In the genomic region with DNA sequence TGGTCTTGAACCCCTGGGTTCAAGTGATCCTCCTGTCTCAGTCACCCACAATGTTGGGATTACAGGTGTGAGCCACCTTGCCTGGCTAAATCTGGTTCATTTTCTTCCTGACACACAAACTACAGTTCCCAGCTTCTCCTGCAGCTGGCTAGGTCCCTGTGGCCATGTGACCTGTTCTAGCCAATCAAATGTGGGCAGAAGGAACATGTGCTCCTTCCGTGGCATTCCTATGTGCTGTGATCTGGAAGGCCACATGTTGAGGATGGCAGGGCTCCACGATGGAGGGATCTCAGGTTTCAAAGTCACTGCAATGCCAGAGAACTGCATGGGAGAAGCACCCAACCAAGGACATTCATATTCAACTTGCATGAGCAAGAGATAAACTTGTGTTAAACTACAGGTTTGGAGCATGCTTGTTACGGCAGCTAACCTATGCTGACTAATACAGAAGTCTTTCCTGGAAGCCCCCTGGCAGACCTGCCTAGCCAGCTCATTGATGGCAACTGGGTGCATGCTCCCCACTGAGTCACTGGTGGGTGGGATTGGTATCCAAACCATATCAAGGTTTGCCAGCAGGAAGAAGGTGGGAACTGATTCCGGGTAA, we compare ENCODE assay signal across 13 cellular contexts.
A peak's percentile ranks its signal among the peaks of the same experiment; 100 is the strongest.
DNase-seq lines count a peak whose midpoint lies in the region; ATAC-seq and TF ChIP-seq lines count a peak whose summit lies in the region.
"Had no signal": no experiment of that assay in that cellular context is flagged by ENCODE, and none has a peak within 500 bp of the region (broad histone marks: within the 10 kb centered on the region; RNA-seq: fewer than 3 reads in every experiment).

No MANE protein-coding gene starts in this region.

- H3K27ac Mint-ChIP-seq in activated T-helper 1 cell treated with anti-CD3 and anti-CD28 coated beads, Interleukin-12 subunit alpha, Interleukin-12 subunit beta, Interleukin-2, Interleukin-4 antibody, amounts not matched to agents 30 ng/mL and 10 ng/mL and 1 ng/mL, durations not matched to agents 14 hours and 24 hours and 36 hours = no peak overlapping the region
- H3K27ac Mint-ChIP-seq: activated naive CD8-positive, alpha-beta T cell had no signal

- no peak overlapping the region for H3K27ac ChIP-seq in tibial artery
- H3K27ac ChIP-seq: C4-2B, pancreas had no signal

- peak; percentile 3 for DNase-seq in SIG-M5 treated with dmso at 0.1 percent for 504 hours (lab: John Stamatoyannopoulos, UW; ENCODE audit: unreplicated experiment)
- no peak for DNase-seq in SIG-M5 (lab: John Stamatoyannopoulos, UW)
- DNase-seq in M059J (ENCODE audit: low read depth) = peak; percentile 44
- peak; percentile 27 for DNase-seq in cerebellar cortex (ENCODE audit: low spot score)
- peak; percentile 9 for DNase-seq in renal cortical epithelial cell (ENCODE audit: low read depth)
- DNase-seq in tibial artery = no peak
- DNase-seq in activated T-helper 1 cell treated with anti-CD3 and anti-CD28 coated beads, Interleukin-12 subunit alpha, Interleukin-12 subunit beta, Interleukin-2, Interleukin-4 antibody, amounts not matched to agents 30 ng/mL and 10 ng/mL and 1 ng/mL, durations not matched to agents 14 hours and 24 hours and 36 hours (ENCODE audit: low spot score) = no peak
- DNase-seq: left cardiac atrium, NCI-H510A had no signal

- H3K9me3 Mint-ChIP-seq in activated T-helper 1 cell treated with anti-CD3 and anti-CD28 coated beads, Interleukin-12 subunit alpha, Interleukin-12 subunit beta, Interleukin-2, Interleukin-4 antibody, amounts not matched to agents 30 ng/mL and 10 ng/mL and 1 ng/mL, durations not matched to agents 14 hours and 24 hours and 36 hours = no peaks in the 10 kb centered on the region

- H3K27me3 ChIP-seq in tibial artery = no peaks in the 10 kb centered on the region
- H3K27me3 ChIP-seq: pancreas had no signal

- H3K9me3 ChIP-seq in tibial artery = no peaks in the 10 kb centered on the region
- H3K9me3 ChIP-seq: pancreas had no signal

- H3K27me3 Mint-ChIP-seq in activated T-helper 1 cell treated with anti-CD3 and anti-CD28 coated beads, Interleukin-12 subunit alpha, Interleukin-12 subunit beta, Interleukin-2, Interleukin-4 antibody, amounts not matched to agents 30 ng/mL and 10 ng/mL and 1 ng/mL, durations not matched to agents 14 hours and 24 hours and 36 hours (ENCODE audit: insufficient read depth) = peaks cover 23% of the 10 kb centered on the region

- no peaks in the 10 kb centered on the region for H3K36me3 ChIP-seq in tibial artery
- H3K36me3 ChIP-seq: pancreas had no signal

- ATAC-seq in HG03097 (IDR thresholded peaks at IDR 0.05; ENCODE audit: low FRiP score, unreplicated experiment) = no peak
- ATAC-seq: left cardiac atrium, pancreas had no signal

- no peaks in the 10 kb centered on the region for H3K36me3 Mint-ChIP-seq in activated T-helper 1 cell treated with anti-CD3 and anti-CD28 coated beads, Interleukin-12 subunit alpha, Interleukin-12 subunit beta, Interleukin-2, Interleukin-4 antibody, amounts not matched to agents 30 ng/mL and 10 ng/mL and 1 ng/mL, durations not matched to agents 14 hours and 24 hours and 36 hours (ENCODE audit: low read depth)
- H3K36me3 Mint-ChIP-seq: activated naive CD8-positive, alpha-beta T cell had no signal

- peaks cover 21% of the 10 kb centered on the region for H3K4me1 Mint-ChIP-seq in activated T-helper 1 cell treated with anti-CD3 and anti-CD28 coated beads, Interleukin-12 subunit alpha, Interleukin-12 subunit beta, Interleukin-2, Interleukin-4 antibody, amounts not matched to agents 30 ng/mL and 10 ng/mL and 1 ng/mL, durations not matched to agents 14 hours and 24 hours and 36 hours (ENCODE audit: low read depth)

- intact Hi-C loops in tibial artery (cut with DNase I; ENCODE audit: low total_unique reads) = loop anchor here (5.0 kb wide), 1 partner anchor 207 kb away; no protein-coding TSS in a partner anchor
- intact Hi-C loops in activated T-helper 1 cell treated with anti-CD3 and anti-CD28 coated beads, Interleukin-12 subunit alpha, Interleukin-12 subunit beta, Interleukin-2, Interleukin-4 antibody, amounts not matched to agents 30 ng/mL and 10 ng/mL and 1 ng/mL, durations not matched to agents 14 hours and 24 hours and 36 hours (cut with micrococcal nuclease) = no loop called here

- peaks cover 0 to 50% (median 22%) of the 10 kb centered on the region in 4 donors for H3K4me1 ChIP-seq in tibial artery

- no peak overlapping the region for H3K4me3 Mint-ChIP-seq in activated T-helper 1 cell treated with anti-CD3 and anti-CD28 coated beads, Interleukin-12 subunit alpha, Interleukin-12 subunit beta, Interleukin-2, Interleukin-4 antibody, amounts not matched to agents 30 ng/mL and 10 ng/mL and 1 ng/mL, durations not matched to agents 14 hours and 24 hours and 36 hours
- H3K4me3 Mint-ChIP-seq: activated naive CD8-positive, alpha-beta T cell had no signal

- no peak overlapping the region for H3K4me3 ChIP-seq in tibial artery
- H3K4me3 ChIP-seq: pancreas had no signal

- no peak for TF ChIP-seq CTCF in tibial artery (IDR thresholded peaks at IDR 0.05)

Comparison
In these comparisons a context has a peak if more than half of its experiments do, and no peak if none do; other contexts are left out.
1. DNase-seq: peak in SIG-M5 treated with dmso at 0.1 percent for 504 hours (single experiment), M059J (single experiment), cerebellar cortex (single experiment) and renal cortical epithelial cell (single experiment); none in SIG-M5 (single experiment), tibial artery (0 of 2) and activated T-helper 1 cell treated with anti-CD3 and anti-CD28 coated beads, Interleukin-12 subunit alpha, Interleukin-12 subunit beta, Interleukin-2, Interleukin-4 antibody, amounts not matched to agents 30 ng/mL and 10 ng/mL and 1 ng/mL, durations not matched to agents 14 hours and 24 hours and 36 hours (single experiment).